22 cellular contexts compared by ENCODE assay signal in the genomic region with DNA sequence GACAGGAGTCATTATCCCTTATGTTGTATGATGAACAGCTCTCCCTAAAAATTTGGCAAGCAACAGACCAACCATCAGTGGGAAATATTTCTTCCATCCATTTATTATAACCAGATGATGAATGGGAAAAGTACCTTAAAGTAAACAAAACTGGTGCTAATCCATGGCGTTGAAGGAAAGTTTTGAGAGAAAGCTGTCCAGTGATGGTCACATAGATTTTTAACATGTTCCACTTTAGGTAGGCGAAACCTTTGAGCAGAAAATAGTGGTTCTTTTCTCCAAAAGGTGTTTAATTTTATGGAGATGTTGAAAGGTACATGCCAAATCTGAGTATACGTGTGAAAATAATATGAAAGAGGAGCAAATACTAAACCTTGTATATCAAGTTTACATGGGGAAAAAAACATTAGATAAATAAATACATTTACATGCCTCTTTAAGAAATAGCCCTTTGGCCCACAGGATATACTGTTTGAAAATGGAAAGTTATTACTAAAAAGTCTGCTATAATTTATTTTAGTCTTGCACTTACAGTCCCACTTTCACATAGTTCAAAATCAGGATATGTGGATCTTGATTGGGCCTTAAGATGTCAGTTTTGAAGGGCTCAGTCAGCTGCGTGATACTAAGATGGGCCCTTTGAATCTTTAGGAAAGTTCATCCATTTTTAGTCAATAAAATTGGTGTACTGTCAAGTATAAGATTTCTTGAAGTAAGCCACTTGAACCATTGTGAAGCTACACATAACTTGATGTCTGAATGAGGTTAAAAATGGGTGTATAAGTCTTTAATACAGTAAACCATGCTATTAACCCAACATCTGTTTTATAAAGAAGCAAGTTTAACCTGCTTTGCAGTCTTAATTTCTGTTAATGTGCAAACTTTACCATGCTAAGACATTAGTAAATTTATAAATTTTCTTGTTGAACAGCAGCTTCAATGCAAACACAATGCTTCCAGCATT. TPM values are rescaled to one million over a fixed set of nuclear protein-coding genes. Genes with fewer than 3 reads are reported as not detected.
DNase-seq lines count a peak whose midpoint lies in the region; ATAC-seq and TF ChIP-seq lines count a peak whose summit lies in the region.
"Had no signal": no experiment of that assay in that cellular context is flagged by ENCODE, and none has a peak within 500 bp of the region (broad histone marks: within the 10 kb centered on the region; RNA-seq: fewer than 3 reads in every experiment).

No MANE protein-coding gene starts in this region.

- peaks cover 69% of the 10 kb centered on the region for H3K36me3 ChIP-seq in cardiac muscle cell
- peaks cover 48 to 71% of the 10 kb centered on the region in 2 experiments for H3K36me3 ChIP-seq in HEK293 (ENCODE audit: control insufficient read depth in 2 of 2, insufficient read depth in 1 of 2, low read length in 2 of 2)

- no peak for ATAC-seq in right cardiac atrium
- ATAC-seq in activated T-helper 17 cell treated with anti-CD3 and anti-CD28 coated beads, Interleukin-2, amount 50 U/mL, for 72 hours (replicated peaks), result no peak
- no peak for ATAC-seq in stimulated activated effector memory CD8-positive, alpha-beta T cell treated with anti-CD3 and anti-CD28 coated beads, Interleukin-12 subunit alpha, Interleukin-12 subunit beta, amount 100 ng/mL, for 72 hours
- ATAC-seq: Panc1, psoas muscle had no signal

- peaks cover 22% of the 10 kb centered on the region for H3K4me1 Mint-ChIP-seq in activated T-helper 17 cell treated with anti-CD3 and anti-CD28 coated beads, Interleukin-2, amount 50 U/mL, for 72 hours
- peaks cover 38% of the 10 kb centered on the region for H3K4me1 Mint-ChIP-seq in stimulated activated effector memory CD8-positive, alpha-beta T cell treated with anti-CD3 and anti-CD28 coated beads, Interleukin-12 subunit alpha, Interleukin-12 subunit beta, amount 100 ng/mL, for 72 hours

- H3K4me3 Mint-ChIP-seq in activated T-helper 17 cell treated with anti-CD3 and anti-CD28 coated beads, Interleukin-2, amount 50 U/mL, for 72 hours, result no peak overlapping the region
- H3K4me3 Mint-ChIP-seq in stimulated activated effector memory CD8-positive, alpha-beta T cell treated with anti-CD3 and anti-CD28 coated beads, Interleukin-12 subunit alpha, Interleukin-12 subunit beta, amount 100 ng/mL, for 72 hours, result no peak overlapping the region
- H3K4me3 Mint-ChIP-seq: activated CD4-positive, alpha-beta T cell treated with anti-CD3 and anti-CD28 coated beads, Interleukin-2, amount 10 ng/mL, durations not matched to agents 7 days and 5 days; T-helper 1 cell treated with Interleukin-12 subunit alpha and Interleukin-12 subunit beta and Interleukin-4 antibody, amounts not matched to agents 30 μg/mL and 1 μg/mL, for 36 hours had no signal

- WGBS in right cardiac atrium, result 89% methylated on average over 4 of the region's 4 CpGs

- H3K27ac ChIP-seq in cardiac muscle cell (peak overlapping the region; percentile 27), right cardiac atrium (ENCODE audit: low read length) (no peak overlapping the region), HEK293 (ENCODE audit: extremely low read depth, low read depth, low read length) (no peak overlapping the region)
- H3K27ac ChIP-seq: esophagus squamous epithelium, HL-60, psoas muscle had no signal

- DNase-seq in cardiac muscle cell (ENCODE audit: low read depth in 1 of 2, low spot score in 1 of 2), result no peak
- DNase-seq in right cardiac atrium, result no peak
- no peak for DNase-seq in stimulated activated effector memory CD8-positive, alpha-beta T cell treated with anti-CD3 and anti-CD28 coated beads, Interleukin-12 subunit alpha, Interleukin-12 subunit beta, amount 100 ng/mL, for 72 hours (ENCODE audit: low spot score in 2 of 2)
- no peak for DNase-seq in COR-L47 (lab: John Stamatoyannopoulos, UW)
- no peak for DNase-seq in retina
- DNase-seq: activated CD4-positive, alpha-beta T cell treated with anti-CD3 and anti-CD28 coated beads, Interleukin-2, amount 10 ng/mL, durations not matched to agents 7 days and 5 days; activated T-cell treated with anti-CD3 and anti-CD28 coated beads, Interleukin-2, amount 50 U/mL, for 4 hours; effector CD8-positive, alpha-beta T cell; EL; esophagus squamous epithelium; NCI-H1417; NCI-H2081 treated with DMSO at 0.1 percent for 48 hours; NCI-H510A; psoas muscle; small intestine; stimulated activated CD4-positive, alpha-beta T cell treated with anti-CD3 and anti-CD28 coated beads, Interleukin-2, amount 100 ng/mL, for 24 hours; stimulated activated naive CD4-positive, alpha-beta T cell had no signal

- H3K27me3 Mint-ChIP-seq in activated T-helper 17 cell treated with anti-CD3 and anti-CD28 coated beads, Interleukin-2, amount 50 U/mL, for 72 hours, result no peaks in the 10 kb centered on the region
- H3K27me3 Mint-ChIP-seq: activated CD4-positive, alpha-beta T cell treated with anti-CD3 and anti-CD28 coated beads, Interleukin-2, amount 10 ng/mL, durations not matched to agents 7 days and 5 days had no signal

- POLR2A ChIA-PET in HEK293 (lab: Yijun Ruan, JAX), result interaction anchor here (1.0 to 2.4 kb wide), 2 partner anchors 7 to 10 kb away, joined by 3 to 12 read pairs; a partner anchor contains a TSS

- no peaks in the 10 kb centered on the region for H3K27me3 ChIP-seq in cardiac muscle cell
- no peaks in the 10 kb centered on the region for H3K27me3 ChIP-seq in right cardiac atrium (ENCODE audit: control insufficient read depth, insufficient read depth)
- H3K27me3 ChIP-seq: esophagus squamous epithelium had no signal

- intact Hi-C loops in right cardiac atrium (cut with DNase I), result no loop called here

- peaks cover 89% of the 10 kb centered on the region for H3K36me3 Mint-ChIP-seq in activated T-helper 17 cell treated with anti-CD3 and anti-CD28 coated beads, Interleukin-2, amount 50 U/mL, for 72 hours (ENCODE audit: low read depth)
- peaks cover 88% of the 10 kb centered on the region for H3K36me3 Mint-ChIP-seq in stimulated activated effector memory CD8-positive, alpha-beta T cell treated with anti-CD3 and anti-CD28 coated beads, Interleukin-12 subunit alpha, Interleukin-12 subunit beta, amount 100 ng/mL, for 72 hours

- no peak overlapping the region for H3K4me3 ChIP-seq in cardiac muscle cell
- no peak overlapping the region for H3K4me3 ChIP-seq in right cardiac atrium (ENCODE audit: low read length)
- no peak overlapping the region for H3K4me3 ChIP-seq in HEK293 (ENCODE audit: low read depth, low read length)
- H3K4me3 ChIP-seq: esophagus squamous epithelium, psoas muscle had no signal

- no peaks in the 10 kb centered on the region for H3K4me1 ChIP-seq in cardiac muscle cell (ENCODE audit: low read depth)
- H3K4me1 ChIP-seq in right cardiac atrium (ENCODE audit: control insufficient read depth, insufficient read depth, low read length), result no peaks in the 10 kb centered on the region
- 0 out of 2 replicates have a peak, but pooled peaks cover 2% of the 10 kb centered on the region for H3K4me1 ChIP-seq in HEK293 (ENCODE audit: control insufficient read depth, insufficient read depth, low read length)

- H3K9me3 ChIP-seq in cardiac muscle cell (ENCODE audit: low read depth) (no peaks in the 10 kb centered on the region), right cardiac atrium (ENCODE audit: control insufficient read depth, low read length) (no peaks in the 10 kb centered on the region), HEK293 (ENCODE audit: control insufficient read depth, insufficient read depth, low read depth, low read length) (no peaks in the 10 kb centered on the region)
- H3K9me3 ChIP-seq: esophagus squamous epithelium, psoas muscle had no signal

- TF ChIP-seq CTCF in cardiac muscle cell (IDR thresholded peaks at IDR 0.05; ENCODE audit: low read depth, low read length), result no peak
- no peak for TF ChIP-seq CTCF in HEK293 (tag by site-specific recombination; IDR thresholded peaks at IDR 0.05)

- H3K27ac Mint-ChIP-seq in activated T-helper 17 cell treated with anti-CD3 and anti-CD28 coated beads, Interleukin-2, amount 50 U/mL, for 72 hours, result peak overlapping the region; percentile 24
- H3K27ac Mint-ChIP-seq in stimulated activated effector memory CD8-positive, alpha-beta T cell treated with anti-CD3 and anti-CD28 coated beads, Interleukin-12 subunit alpha, Interleukin-12 subunit beta, amount 100 ng/mL, for 72 hours, result peak overlapping the region; percentile 77
- H3K27ac Mint-ChIP-seq: activated CD4-positive, alpha-beta T cell treated with anti-CD3 and anti-CD28 coated beads, Interleukin-2, amount 10 ng/mL, durations not matched to agents 7 days and 5 days; T-helper 1 cell treated with Interleukin-12 subunit alpha and Interleukin-12 subunit beta and Interleukin-4 antibody, amounts not matched to agents 30 μg/mL and 1 μg/mL, for 36 hours had no signal

- CTCF ChIA-PET in HEK293 (lab: Yijun Ruan, JAX), result interaction anchor here (0.5 to 2.2 kb wide), 6 partner anchors 8 to 18 kb away, joined by 3 to 13 read pairs (median 4); a partner anchor contains a TSS

- no peaks in the 10 kb centered on the region for H3K9me3 Mint-ChIP-seq in activated T-helper 17 cell treated with anti-CD3 and anti-CD28 coated beads, Interleukin-2, amount 50 U/mL, for 72 hours
- H3K9me3 Mint-ChIP-seq in stimulated activated effector memory CD8-positive, alpha-beta T cell treated with anti-CD3 and anti-CD28 coated beads, Interleukin-12 subunit alpha, Interleukin-12 subunit beta, amount 100 ng/mL, for 72 hours, result no peaks in the 10 kb centered on the region
- H3K9me3 Mint-ChIP-seq: activated CD4-positive, alpha-beta T cell treated with anti-CD3 and anti-CD28 coated beads, Interleukin-2, amount 10 ng/mL, durations not matched to agents 7 days and 5 days; activated T-cell treated with anti-CD3 and anti-CD28 coated beads, Interleukin-2, amount 50 U/mL, for 4 hours; T-helper 1 cell treated with Interleukin-12 subunit alpha and Interleukin-12 subunit beta and Interleukin-4 antibody, amounts not matched to agents 30 μg/mL and 1 μg/mL, for 36 hours had no signal

RNA-seq across cellular contexts. Expression of a gene that starts 10.5 kb away (rescaled TPM):
- 1,643 and 1,654 TPM in 2 replicates for total RNA-seq in cardiac muscle cell
- polyA plus RNA-seq in cardiac muscle cell, result 918 and 1,027 TPM in 2 replicates
- 100 to 1,000 TPM; 670 to 740 (median 678) TPM for total RNA-seq in right cardiac atrium
- polyA plus RNA-seq in right cardiac atrium, result 1,138 TPM
- total RNA-seq in activated T-helper 17 cell treated with anti-CD3 and anti-CD28 coated beads, Interleukin-2, amount 50 U/mL, for 72 hours, result 1,000 to 10,000 TPM; 1,253 to 1,604 TPM

RNA-seq across cellular contexts. Expression of a gene that starts 57.5 kb away (rescaled TPM):
- total RNA-seq in cardiac muscle cell (15.6 and 30.8 TPM in 2 replicates), right cardiac atrium (10 to 100 TPM; 42.9 to 58.1 (median 48.6) TPM)
- polyA plus RNA-seq in cardiac muscle cell (16.3 and 26.2 TPM in 2 replicates), right cardiac atrium (5.9 TPM)
- 10 to 100 TPM in 1 of 2 donors, 1 to 10 TPM in 1; 7.7 to 31.8 TPM for total RNA-seq in activated T-helper 17 cell treated with anti-CD3 and anti-CD28 coated beads, Interleukin-2, amount 50 U/mL, for 72 hours
